ENCODE assay signal across 2 cellular contexts in the genomic region with DNA sequence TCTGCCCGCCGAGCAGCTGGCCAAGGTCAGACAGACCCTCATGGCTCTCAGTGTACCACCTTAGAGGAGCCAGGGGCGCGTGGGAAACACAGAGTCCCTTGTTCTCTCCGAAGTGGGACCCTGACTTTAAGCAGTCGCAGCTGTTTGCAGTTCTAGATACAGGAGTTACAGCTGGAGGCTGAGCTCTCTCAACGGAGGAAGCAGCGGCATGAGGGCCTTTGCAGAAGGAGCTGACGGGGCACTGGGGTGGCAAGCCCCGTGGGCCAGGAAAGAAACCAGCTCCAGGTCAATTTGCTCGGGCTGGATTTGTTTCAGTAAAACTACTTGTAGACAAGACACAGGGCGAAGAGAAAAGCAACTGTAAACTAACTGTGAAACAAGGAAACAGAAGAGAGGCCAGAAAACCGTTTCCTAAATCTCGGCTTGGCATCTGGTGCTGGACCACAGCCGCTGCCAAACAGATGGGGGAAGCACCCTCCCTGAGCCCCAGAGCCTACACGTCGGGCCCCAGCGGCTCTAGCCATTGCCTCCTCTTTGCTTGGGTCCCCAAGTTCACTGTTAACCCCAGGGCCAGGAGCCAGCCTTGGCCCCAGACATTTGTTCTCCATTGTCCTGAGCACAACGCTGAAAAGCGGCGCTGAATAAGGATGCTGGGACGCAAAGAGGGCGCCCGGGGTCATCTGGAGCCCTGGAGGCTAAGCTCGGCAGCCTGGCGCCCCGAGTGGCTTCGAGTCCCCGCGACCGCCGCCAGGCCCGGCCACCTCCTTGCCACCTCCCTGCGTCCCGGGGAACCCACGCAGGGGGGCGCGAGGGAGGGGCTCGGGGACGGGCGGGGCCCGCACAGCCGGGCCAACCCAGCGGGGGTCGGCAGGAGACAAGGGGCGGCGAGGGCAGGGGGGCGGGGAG.
TF ChIP-seq lines count a peak whose summit lies in the region.

No MANE protein-coding gene starts in this region.

TF ChIP-seq in HCT116, 20 proteins besides CTCF, POLR2A, EP300 and RAD21:
- TF ChIP-seq, protein P1, sequence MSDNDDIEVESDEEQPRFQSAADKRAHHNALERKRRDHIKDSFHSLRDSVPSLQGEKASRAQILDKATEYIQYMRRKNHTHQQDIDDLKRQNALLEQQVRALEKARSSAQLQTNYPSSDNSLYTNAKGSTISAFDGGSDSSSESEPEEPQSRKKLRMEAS (IDR thresholded peaks at IDR 0.05): no peak
- TF ChIP-seq ZFX (IDR thresholded peaks at IDR 0.05): peak; percentile 20; the same call in 1 of the 2 replicates
TF ChIP-seq in HCT116: peak in this region for 1.

TF ChIP-seq in GM12878, 131 proteins besides CTCF, POLR2A, EP300 and RAD21:
- TF ChIP-seq NR2F1 (conservative IDR thresholded peaks at IDR 0.05) (0 out of 2 replicates have a peak, but pooled peaks have one; percentile 10), SMAD1 (IDR thresholded peaks at IDR 0.05; ENCODE audit: low read depth, partially characterized antibody) (no peak), TAF1 (IDR thresholded peaks at IDR 0.05; ENCODE audit: borderline replicate concordance, low read depth, low read length) (no peak), MXI1 (IDR thresholded peaks at IDR 0.05; ENCODE audit: low read depth, low read length) (no peak), NRF1 (conservative IDR thresholded peaks at IDR 0.05; ENCODE audit: low read depth, low read length) (no peak), POLR2AphosphoS2 (IDR thresholded peaks at IDR 0.05; ENCODE audit: low read depth, low read length) (no peak)
- TF ChIP-seq, protein P1 (IDR thresholded peaks at IDR 0.05; ENCODE audit: low read depth, low read length): 0 out of 2 replicates have a peak, but pooled peaks have one; percentile 15
